Comparison of ENCODE assay signal across 8 cellular contexts in genomic region chr2:172120-172519, GRCh38.
DNase-seq lines count a peak whose midpoint lies in the region; ATAC-seq, FAIRE-seq and TF ChIP-seq lines count a peak whose summit lies in the region.
"Not testable (repeated sequence)": the region's sequence is repeated elsewhere in the genome, so short reads cannot be mapped to it uniquely, and the experiment has no call there.

No MANE protein-coding gene starts in this region.

- not testable (repeated sequence) for H3K4me3 ChIP-seq in RWPE2 (ENCODE audit: severe bottlenecking); K562; left lung; pancreas; upper lobe of left lung

- POLR2A ChIA-PET in K562 (lab: Yijun Ruan, JAX): not testable (repeated sequence)

- in situ Hi-C loops in KBM-7 (cut with MboI; ENCODE audit: low pct_unique_long_range_greater_than_20kb, low sequenced_read_pairs); K562 (cut with MboI): not testable (repeated sequence)

- TF ChIP-seq POLR2A in K562 (conservative IDR thresholded peaks at IDR 0.05); upper lobe of left lung (IDR thresholded peaks at IDR 0.05): not testable (repeated sequence)

- TF ChIP-seq RAD21 in K562 (CRISPR knock-in tag; conservative IDR thresholded peaks at IDR 0.05 in 1 of 2, IDR thresholded peaks at IDR 0.05 in 1 of 2): peak; percentile 64 to 68

- CTCF ChIA-PET in K562 (lab: Yijun Ruan, JAX; ENCODE audit: low intra/inter-chr PET ratio): interaction anchor here (0.6 to 2.4 kb wide), 2 partner anchors 118 to 1374 kb away, joined by 4 to 34 read pairs; no protein-coding TSS in a partner anchor

- peak; percentile 43 for TF ChIP-seq CTCF in RWPE2 (IDR thresholded peaks at IDR 0.05; ENCODE audit: poor library complexity, severe bottlenecking)
- peak; percentile 35 to 55 (median 44); a peak in 5 of 6 replicates for TF ChIP-seq CTCF in K562 (IDR thresholded peaks at IDR 0.05 in 2 of 3, conservative IDR thresholded peaks at IDR 0.05 in 1 of 3; ENCODE audit: insufficient read depth in 2 of 3, low read depth in 1 of 3, low read length in 3 of 3)
- TF ChIP-seq CTCF in left lung (IDR thresholded peaks at IDR 0.05): peak; percentile 24 to 46
- peak in 3 of 4 donors; percentile 36 to 60 (median 53) for TF ChIP-seq CTCF in pancreas (IDR thresholded peaks at IDR 0.05)
- TF ChIP-seq CTCF in upper lobe of left lung (IDR thresholded peaks at IDR 0.05): peak in 4 of 6 experiments; percentile 8 to 50 (median 28)

- not testable (repeated sequence) for H2AFZ ChIP-seq in K562 (ENCODE audit: low read depth, low read length)

- H3K4me2 ChIP-seq in K562 (ENCODE audit: insufficient read depth, low read length): not testable (repeated sequence)

- H4K20me1 ChIP-seq in K562 (replicated peaks; ENCODE audit: control insufficient read depth, insufficient read depth, low read length): not testable (repeated sequence)

- H3K27me3 ChIP-seq in RWPE2 (ENCODE audit: insufficient read depth, poor library complexity, severe bottlenecking); K562 (ENCODE audit: control insufficient read depth in 2 of 2, insufficient read depth in 2 of 2, low read length in 2 of 2); left lung; pancreas; upper lobe of left lung: not testable (repeated sequence)

- peak; percentile 42; the same call in 1 of the 3 replicates for ATAC-seq in RWPE2 (ENCODE audit: low read depth)
- ATAC-seq in K562: peak; percentile 92
- peak; percentile 77 for ATAC-seq in Right ventricle myocardium inferior
- ATAC-seq in left lung: peak; percentile 94
- ATAC-seq in pancreas: peak; percentile 84 to 98 (median 94)
- not testable (repeated sequence) for ATAC-seq in upper lobe of left lung (ENCODE audit: low FRiP score in 2 of 2)

- DNase-seq in COR-L47 (lab: John Stamatoyannopoulos, UW) (peak; percentile 2), KBM-7 (peak; percentile 18), K562 (ENCODE audit: extremely low read depth in 1 of 4, low spot score in 3 of 4) (peak; percentile 9 to 41 (median 13)), pancreas (peak; percentile 41 to 76 (median 66))
- DNase-seq in RWPE2 (ENCODE audit: low spot score); Right ventricle myocardium inferior (ENCODE audit: missing footprints); left lung; upper lobe of left lung: not testable (repeated sequence)

- not testable (repeated sequence) for TF ChIP-seq EP300 in K562 (IDR thresholded peaks at IDR 0.05; ENCODE audit: low read length); upper lobe of left lung (IDR thresholded peaks at IDR 0.05)

- H3K36me3 ChIP-seq in RWPE2 (ENCODE audit: low read depth); K562 (ENCODE audit: control insufficient read depth, insufficient read depth, low read length); left lung; pancreas; upper lobe of left lung: not testable (repeated sequence)

- WGBS in K562 (ENCODE audit: insufficient coverage, low coverage, missing lambda C conversion rate): under 1% methylated on average over 9 of the region's 9 CpGs
- 38 to 39% methylated on average over 9 of the region's 9 CpGs for WGBS in pancreas, 2 donors
- 61 to 62% methylated on average over 9 of the region's 9 CpGs for WGBS in upper lobe of left lung, 2 donors

- not testable (repeated sequence) for H3K9me3 ChIP-seq in RWPE2 (ENCODE audit: severe bottlenecking); K562 (replicated peaks; ENCODE audit: control insufficient read depth, insufficient read depth, low read depth, low read length); left lung; pancreas; upper lobe of left lung

- H3K9me1 ChIP-seq in K562 (ENCODE audit: control insufficient read depth, insufficient read depth, low read length): not testable (repeated sequence)

- intact Hi-C loops in K562 (cut with micrococcal nuclease): loop anchor here (1.0 kb wide), 1 partner anchor 118 kb away; no protein-coding TSS in a partner anchor
- intact Hi-C loops in Right ventricle myocardium inferior (cut with DNase I): loop anchor here (2.0 kb wide), 1 partner anchor 119 kb away; no protein-coding TSS in a partner anchor
- intact Hi-C loops in left lung (cut with DNase I): not testable (repeated sequence)
- intact Hi-C loops in pancreas (cut with DNase I): loop anchor here in 1 of 3 donors (5.0 kb wide), 1 partner anchor 115 kb away; the partner anchor contains the start of gene ALKAL2

- FAIRE-seq in K562 (lab: Jason Lieb, UNC): peak; percentile 77
- not testable (repeated sequence) for FAIRE-seq in pancreas (lab: Jason Lieb, UNC)

- BruUV-seq in K562 (replicated peaks; lab: Mats Ljungman, UMichigan): not testable (repeated sequence)

- not testable (repeated sequence) for H3K79me2 ChIP-seq in K562 (ENCODE audit: control insufficient read depth, insufficient read depth, low read length)

- not testable (repeated sequence) for H3K4me1 ChIP-seq in RWPE2 (ENCODE audit: insufficient read depth, poor library complexity, severe bottlenecking); K562 (replicated peaks in 1 of 2; ENCODE audit: control insufficient read depth in 2 of 2, insufficient read depth in 2 of 2, low read length in 2 of 2); left lung; pancreas; upper lobe of left lung

- H3K9ac ChIP-seq in K562 (ENCODE audit: insufficient read depth in 1 of 2, low read depth in 2 of 2, low read length in 2 of 2): not testable (repeated sequence)

- not testable (repeated sequence) for H3K27ac ChIP-seq in RWPE2 (ENCODE audit: poor library complexity, severe bottlenecking); K562 (ENCODE audit: extremely low read depth, low read depth, low read length); left lung; pancreas; upper lobe of left lung

TF ChIP-seq in K562, 482 proteins besides CTCF, POLR2A, EP300 and RAD21:
- TF ChIP-seq SMC3 (conservative IDR thresholded peaks at IDR 0.05; ENCODE audit: insufficient read depth, low read depth, low read length): peak; percentile 33; the same call in 1 of the 2 replicates
TF ChIP-seq in K562: peak in this region for 1; not testable (repeated sequence) for 481.
